Comparison of ENCODE assay signal across 8 cellular contexts in the genomic region with DNA sequence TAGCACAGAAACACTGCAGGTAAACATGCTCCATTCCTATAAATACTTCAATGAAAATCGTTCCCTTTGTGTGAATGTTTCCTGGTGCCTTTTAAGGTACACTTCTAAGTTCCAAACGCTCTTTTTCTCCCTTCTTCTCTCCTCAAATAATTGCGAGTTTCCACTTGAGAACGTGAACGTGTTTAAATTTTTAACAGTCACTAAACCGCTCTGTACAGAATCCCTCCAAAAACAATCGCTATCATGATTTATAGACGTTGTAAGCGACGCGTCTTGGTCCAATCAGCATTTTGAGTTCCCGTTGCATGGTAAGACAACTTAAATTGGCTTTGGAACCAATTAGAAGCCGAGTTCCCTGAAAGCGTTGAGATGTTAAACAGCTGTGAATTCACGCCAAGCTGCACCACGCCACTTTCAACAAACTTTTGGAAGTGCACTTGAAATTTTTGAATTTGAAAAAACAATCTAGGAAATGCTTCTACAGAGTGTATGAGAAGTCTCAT. TPM values are rescaled to one million over a fixed set of nuclear protein-coding genes. Genes with fewer than 3 reads are reported as not detected.
DNase-seq lines count a peak whose midpoint lies in the region; ATAC-seq and TF ChIP-seq lines count a peak whose summit lies in the region.

No MANE protein-coding gene starts in this region.

- H3K9me3 ChIP-seq in Caco-2 (no peaks in the 10 kb centered on the region), HEK293 (ENCODE audit: control insufficient read depth, insufficient read depth, low read depth, low read length) (no peaks in the 10 kb centered on the region), heart right ventricle (no peaks in the 10 kb centered on the region)

- intact Hi-C loops in Caco-2 (cut with micrococcal nuclease; ENCODE audit: unreplicated experiment) (no loop called here), heart right ventricle (cut with DNase I) (loop anchor here in 5 of 10 donors (2.0 to 10.0 kb wide), 4 partner anchors 22 to 228 kb away; a partner anchor contains a TSS)

- H3K9ac ChIP-seq in rectal smooth muscle tissue (ENCODE audit: low read length) = no peak overlapping the region

- TF ChIP-seq CTCF in Caco-2 (IDR thresholded peaks at IDR 0.05; ENCODE audit: insufficient read depth in 1 of 2, low read depth in 1 of 2, low read length in 1 of 2, severe bottlenecking in 1 of 2, unreplicated experiment in 1 of 2) (no peak), HEK293 (tag by site-specific recombination; IDR thresholded peaks at IDR 0.05) (no peak), heart right ventricle (IDR thresholded peaks at IDR 0.05) (no peak)

- no peak for DNase-seq in Caco-2
- peak; percentile 65 for DNase-seq in NCI-H748 treated with DMSO at 0.1 percent for 48 hours (lab: John Stamatoyannopoulos, UW)
- no peak for DNase-seq in heart right ventricle

- H3K4me1 ChIP-seq in Caco-2 (peaks cover 9% of the 10 kb centered on the region; the same call in 1 of the 2 replicates), HEK293 (ENCODE audit: control insufficient read depth, insufficient read depth, low read length) (no peaks in the 10 kb centered on the region), heart right ventricle (peaks cover 0 to 14% (median 8%) of the 10 kb centered on the region in 9 donors), rectal smooth muscle tissue (ENCODE audit: control insufficient read depth, insufficient read depth, low read length) (peaks cover 5% of the 10 kb centered on the region)

- H3K9me3 Mint-ChIP-seq in Caco-2 (ENCODE audit: unreplicated experiment) = no peaks in the 10 kb centered on the region
- no peaks in the 10 kb centered on the region for H3K9me3 Mint-ChIP-seq in activated naive CD4-positive, alpha-beta T cell treated with anti-CD3 and anti-CD28 coated beads, Interleukin-2, amount 50 U/mL, for 24 hours

- H3K36me3 Mint-ChIP-seq in Caco-2 (ENCODE audit: insufficient read depth, unreplicated experiment) = peaks cover 17% of the 10 kb centered on the region
- no peaks in the 10 kb centered on the region for H3K36me3 Mint-ChIP-seq in activated naive CD4-positive, alpha-beta T cell treated with anti-CD3 and anti-CD28 coated beads, Interleukin-2, amount 50 U/mL, for 24 hours

- peak overlapping the region; percentile 89 for H3K4me3 ChIP-seq in Caco-2 (ENCODE audit: low read depth, low read length)
- peak overlapping the region; percentile 59 for H3K4me3 ChIP-seq in HEK293 (ENCODE audit: low read depth, low read length)
- peak overlapping the region; percentile 53 to 81 (median 76) for H3K4me3 ChIP-seq in heart right ventricle
- peak overlapping the region; percentile 81 for H3K4me3 ChIP-seq in rectal smooth muscle tissue (ENCODE audit: low read length)

- POLR2A ChIA-PET in Caco-2 (lab: Charles Lee) (no interaction called here), HEK293 (lab: Yijun Ruan, JAX) (interaction anchor here (1.1 to 3.3 kb wide), 5 partner anchors 14 to 230 kb away, joined by 3 to 37 read pairs (median 4); a partner anchor contains a TSS)

- H3K27me3 ChIP-seq in Caco-2 (replicated peaks; ENCODE audit: control insufficient read depth, insufficient read depth, low read length) (no peaks in the 10 kb centered on the region), heart right ventricle (peaks cover 0 to 3% (median 0%) of the 10 kb centered on the region in 7 donors), rectal smooth muscle tissue (ENCODE audit: control insufficient read depth, insufficient read depth, low read length) (no peaks in the 10 kb centered on the region)

- H3K4me1 Mint-ChIP-seq in Caco-2 (ENCODE audit: low read depth, unreplicated experiment) = peaks cover 1% of the 10 kb centered on the region
- H3K4me1 Mint-ChIP-seq in activated naive CD4-positive, alpha-beta T cell treated with anti-CD3 and anti-CD28 coated beads, Interleukin-2, amount 50 U/mL, for 24 hours = peaks cover 23% of the 10 kb centered on the region

- BruUV-seq in Caco-2 (replicated peaks; lab: Mats Ljungman, UMichigan) = no TSS peak

- H3K36me3 ChIP-seq in Caco-2 (ENCODE audit: control insufficient read depth, insufficient read depth, low read length) (no peaks in the 10 kb centered on the region), HEK293 (ENCODE audit: control insufficient read depth in 2 of 2, insufficient read depth in 1 of 2, low read length in 2 of 2) (no peaks in the 10 kb centered on the region), heart right ventricle (no peaks in the 10 kb centered on the region), rectal smooth muscle tissue (ENCODE audit: control insufficient read depth, insufficient read depth, low read length) (no peaks in the 10 kb centered on the region)

- WGBS in heart right ventricle, 2 donors = 0 to 1% methylated on average over 16 of the region's 16 CpGs

- ATAC-seq in heart right ventricle (peak in 2 of 8 donors; percentile 2 to 34), HG02678 (IDR thresholded peaks at IDR 0.05; ENCODE audit: unreplicated experiment) (no peak), GM18858 (IDR thresholded peaks at IDR 0.05; ENCODE audit: unreplicated experiment) (no peak)

- H3K27ac ChIP-seq in HEK293 (ENCODE audit: extremely low read depth, low read depth, low read length) (peak overlapping the region; percentile 8; the same call in 1 of the 2 replicates), heart right ventricle (peak overlapping the region in 8 of 10 donors; percentile 84 to 95 (median 93)), rectal smooth muscle tissue (ENCODE audit: low read depth, low read length) (peak overlapping the region; percentile 89)

- H3K4me3 Mint-ChIP-seq in Caco-2 (ENCODE audit: unreplicated experiment) = peak overlapping the region; percentile 80
- H3K4me3 Mint-ChIP-seq in activated naive CD4-positive, alpha-beta T cell treated with anti-CD3 and anti-CD28 coated beads, Interleukin-2, amount 50 U/mL, for 24 hours = peak overlapping the region; percentile 88

- peak overlapping the region; percentile 98 for H3K27ac Mint-ChIP-seq in Caco-2 (ENCODE audit: unreplicated experiment)
- H3K27ac Mint-ChIP-seq in activated naive CD4-positive, alpha-beta T cell treated with anti-CD3 and anti-CD28 coated beads, Interleukin-2, amount 50 U/mL, for 24 hours = peak overlapping the region; percentile 64

- CTCF ChIA-PET in Caco-2 (lab: Charles Lee) (no interaction called here), HEK293 (lab: Yijun Ruan, JAX) (interaction anchor here (0.7 to 3.7 kb wide), 3 partner anchors 14 to 734 kb away, joined by 3 to 12 read pairs (median 4); no protein-coding TSS in a partner anchor)

- peaks cover 4% of the 10 kb centered on the region for H3K27me3 Mint-ChIP-seq in Caco-2 (ENCODE audit: insufficient read depth, unreplicated experiment)
- H3K27me3 Mint-ChIP-seq in activated naive CD4-positive, alpha-beta T cell treated with anti-CD3 and anti-CD28 coated beads, Interleukin-2, amount 50 U/mL, for 24 hours = peaks cover 1% of the 10 kb centered on the region

TF ChIP-seq in HEK293, 187 proteins besides CTCF, POLR2A, EP300 and RAD21 (continues in another document):
- TF ChIP-seq ZNF549 (tag by site-specific recombination; IDR thresholded peaks at IDR 0.05) = no peak
- TF ChIP-seq KLF8 (tag by site-specific recombination; IDR thresholded peaks at IDR 0.05) = no peak
- peak; percentile 8; the same call in 1 of the 2 replicates for TF ChIP-seq ZNF335 (tag by site-specific recombination; conservative IDR thresholded peaks at IDR 0.05)
- peak; percentile 79; the same call in 1 of the 2 replicates for TF ChIP-seq HOXC10 (CRISPR knock-in tag; IDR thresholded peaks at IDR 0.05)
- 0 out of 2 replicates have a peak, but pooled peaks have one; percentile 37 for TF ChIP-seq ZSCAN30 (tag by site-specific recombination; IDR thresholded peaks at IDR 0.05)
- TF ChIP-seq, protein P1, sequence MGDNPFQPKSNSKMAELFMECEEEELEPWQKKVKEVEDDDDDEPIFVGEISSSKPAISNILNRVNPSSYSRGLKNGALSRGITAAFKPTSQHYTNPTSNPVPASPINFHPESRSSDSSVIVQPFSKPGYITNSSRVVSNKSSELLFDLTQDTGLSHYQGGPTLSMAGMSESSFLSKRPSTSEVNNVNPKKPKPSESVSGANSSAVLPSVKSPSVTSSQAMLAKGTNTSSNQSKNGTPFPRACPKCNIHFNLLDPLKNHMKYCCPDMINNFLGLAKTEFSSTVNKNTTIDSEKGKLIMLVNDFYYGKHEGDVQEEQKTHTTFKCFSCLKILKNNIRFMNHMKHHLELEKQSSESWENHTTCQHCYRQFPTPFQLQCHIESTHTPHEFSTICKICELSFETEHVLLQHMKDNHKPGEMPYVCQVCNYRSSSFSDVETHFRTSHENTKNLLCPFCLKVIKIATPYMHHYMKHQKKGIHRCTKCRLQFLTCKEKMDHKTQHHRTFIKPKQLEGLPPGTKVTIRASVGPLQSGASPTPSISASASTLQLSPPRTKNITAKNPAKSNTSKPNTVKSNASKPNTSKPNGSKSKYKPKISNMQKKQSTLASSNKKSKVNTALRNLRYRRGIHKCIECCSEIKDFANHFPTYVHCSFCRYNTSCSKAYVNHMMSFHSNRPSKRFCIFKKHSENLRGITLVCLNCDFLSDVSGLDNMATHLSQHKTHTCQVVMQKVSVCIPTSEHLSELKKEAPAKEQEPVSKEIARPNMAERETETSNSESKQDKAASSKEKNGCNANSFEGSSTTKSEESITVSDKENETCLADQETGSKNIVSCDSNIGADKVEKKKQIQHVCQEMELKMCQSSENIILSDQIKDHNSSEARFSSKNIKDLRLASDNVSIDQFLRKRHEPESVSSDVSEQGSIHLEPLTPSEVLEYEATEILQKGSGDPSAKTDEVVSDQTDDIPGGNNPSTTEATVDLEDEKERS (tag by site-specific recombination; IDR thresholded peaks at IDR 0.05) = no peak
- 0 out of 2 replicates have a peak, but pooled peaks have one; percentile 30 for TF ChIP-seq ZFP37 (tag by site-specific recombination; IDR thresholded peaks at IDR 0.05)
- no peak for TF ChIP-seq ZFP69B (tag by site-specific recombination; IDR thresholded peaks at IDR 0.05)
- TF ChIP-seq, protein P2, sequence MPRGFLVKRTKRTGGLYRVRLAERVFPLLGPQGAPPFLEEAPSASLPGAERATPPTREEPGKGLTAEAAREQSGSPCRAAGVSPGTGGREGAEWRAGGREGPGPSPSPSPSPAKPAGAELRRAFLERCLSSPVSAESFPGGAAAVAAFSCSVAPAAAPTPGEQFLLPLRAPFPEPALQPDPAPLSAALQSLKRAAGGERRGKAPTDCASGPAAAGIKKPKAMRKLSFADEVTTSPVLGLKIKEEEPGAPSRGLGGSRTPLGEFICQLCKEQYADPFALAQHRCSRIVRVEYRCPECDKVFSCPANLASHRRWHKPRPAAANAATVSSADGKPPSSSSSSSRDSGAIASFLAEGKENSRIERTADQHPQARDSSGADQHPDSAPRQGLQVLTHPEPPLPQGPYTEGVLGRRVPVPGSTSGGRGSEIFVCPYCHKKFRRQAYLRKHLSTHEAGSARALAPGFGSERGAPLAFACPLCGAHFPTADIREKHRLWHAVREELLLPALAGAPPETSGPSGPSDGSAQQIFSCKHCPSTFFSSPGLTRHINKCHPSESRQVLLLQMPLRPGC (tag by site-specific recombination; IDR thresholded peaks at IDR 0.05) = peak; percentile 34; the same call in 1 of the 2 replicates

RNA-seq across cellular contexts. Expression of a gene that starts 12.6 kb away (rescaled TPM):
- total RNA-seq in Caco-2 (2022) = not detected in 2 replicates
- not detected for total RNA-seq in heart right ventricle
- not detected for polyA plus RNA-seq in heart right ventricle

Comparison
In these comparisons a context has a peak if more than half of its experiments do, and no peak if none do; other contexts are left out.
1. H3K27ac ChIP-seq: peak in every context shown above with its lines; median percentile 93 in heart right ventricle; 89 in rectal smooth muscle tissue; 8 in HEK293.